24 cellular contexts compared by ENCODE assay signal in the genomic region with DNA sequence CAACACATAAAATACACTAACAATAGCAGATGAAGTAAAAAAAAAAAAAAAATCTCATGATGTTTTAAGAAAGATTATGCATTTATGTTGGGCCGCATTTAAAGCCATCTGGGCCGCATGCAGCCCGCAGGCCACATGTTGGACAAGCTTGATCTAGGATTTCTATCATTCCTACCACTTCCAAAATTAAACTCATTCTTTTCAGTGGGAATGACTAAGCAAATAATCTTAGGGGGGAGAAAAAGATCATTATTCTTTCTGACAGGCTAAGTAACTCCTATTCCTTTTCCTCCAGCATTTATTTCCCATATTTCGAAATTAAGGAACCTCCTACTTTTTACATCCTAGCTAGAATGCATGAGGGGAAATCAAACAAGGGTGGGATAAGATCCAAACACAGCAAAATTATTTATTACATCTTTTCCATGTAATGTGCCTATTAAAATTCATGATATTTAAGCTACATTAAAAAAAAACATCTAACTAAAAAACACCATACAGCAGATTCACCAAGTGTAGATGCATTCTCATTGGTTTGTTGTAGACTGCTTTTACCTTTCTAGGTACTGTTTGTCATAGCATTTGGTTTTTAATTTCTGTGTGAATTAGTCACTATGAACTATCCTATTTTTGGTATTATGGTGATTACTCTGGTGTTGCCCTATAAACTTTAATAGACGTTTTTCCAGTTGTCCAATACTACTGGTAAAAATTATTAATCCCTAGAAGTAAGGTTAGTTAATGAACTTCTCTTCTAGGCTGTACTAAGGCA.
DNase-seq lines count a peak whose midpoint lies in the region; ATAC-seq and TF ChIP-seq lines count a peak whose summit lies in the region.
"Had no signal": no experiment of that assay in that cellular context is flagged by ENCODE, and none has a peak within 500 bp of the region (broad histone marks: within the 10 kb centered on the region; RNA-seq: fewer than 3 reads in every experiment).

No MANE protein-coding gene starts in this region.

- H3K27ac ChIP-seq in heart right ventricle: no peak overlapping the region
- H3K27ac ChIP-seq in upper lobe of left lung: no peak overlapping the region
- H3K27ac ChIP-seq: body of pancreas, transverse colon had no signal

- no peak overlapping the region for H3K4me3 ChIP-seq in heart right ventricle
- no peak overlapping the region for H3K4me3 ChIP-seq in fibroblast of the aortic adventitia (ENCODE audit: low read depth, low read length)
- H3K4me3 ChIP-seq in upper lobe of left lung: no peak overlapping the region
- H3K4me3 ChIP-seq: body of pancreas, mucosa of descending colon, transverse colon had no signal

- ATAC-seq in left cardiac atrium: peak; percentile 2 to 57
- no peak for ATAC-seq in heart right ventricle
- no peak for ATAC-seq in upper lobe of left lung (ENCODE audit: low FRiP score in 2 of 2)
- no peak for ATAC-seq in activated T-helper 17 cell treated with anti-CD3 and anti-CD28 coated beads, Interleukin-2, amount 50 U/mL, for 72 hours (replicated peaks)
- no peak for ATAC-seq in sciatic nerve
- ATAC-seq: activated CD4-positive, CD25-positive, alpha-beta regulatory T cell treated with anti-CD3 and anti-CD28 coated beads, Interleukin-2, amount 50 U/mL, for 24 hours; activated T-cell treated with anti-CD3 and anti-CD28 coated beads, Interleukin-2, amount 50 U/mL, for 72 hours; body of pancreas; effector memory CD8-positive, alpha-beta T cell; mucosa of descending colon; stimulated activated naive CD8-positive, alpha-beta T cell treated with anti-CD3 and anti-CD28 coated beads, Interleukin-15, amount 100 ng/mL, for 72 hours had no signal

- 91 to 94% methylated on average over 5 of the region's 5 CpGs for WGBS in heart right ventricle, 2 donors
- WGBS in upper lobe of left lung, 2 donors: 92 to 96% methylated on average over 5 of the region's 5 CpGs

- no peak for TF ChIP-seq EP300 in upper lobe of left lung (IDR thresholded peaks at IDR 0.05)

- intact Hi-C loops in left cardiac atrium (cut with DNase I) (loop anchor here in 1 of 2 donors (10.0 kb wide), 1 partner anchor 450 kb away; no protein-coding TSS in a partner anchor), heart right ventricle (cut with DNase I) (loop anchor here in 2 of 10 donors (5.0 kb wide), 2 partner anchors 77 to 597 kb away; partner anchors contain the start of gene RASSF8 (in 1 of the 2)), sciatic nerve (cut with DNase I) (no loop called here)

- TF ChIP-seq CTCF in heart right ventricle (IDR thresholded peaks at IDR 0.05): no peak
- no peak for TF ChIP-seq CTCF in fibroblast of the aortic adventitia (IDR thresholded peaks at IDR 0.05; ENCODE audit: insufficient read depth, low read length)
- TF ChIP-seq CTCF in upper lobe of left lung (IDR thresholded peaks at IDR 0.05): no peak

- no peaks in the 10 kb centered on the region for H3K27me3 Mint-ChIP-seq in activated T-helper 17 cell treated with anti-CD3 and anti-CD28 coated beads, Interleukin-2, amount 50 U/mL, for 72 hours
- H3K27me3 Mint-ChIP-seq: activated naive CD4-positive, alpha-beta T cell treated with anti-CD3 and anti-CD28 coated beads, Interleukin-2, amount 50 U/mL, for 24 hours; CD4-positive, alpha-beta T cell; stimulated activated naive CD8-positive, alpha-beta T cell treated with anti-CD3 and anti-CD28 coated beads, Interleukin-15, amount 100 ng/mL, for 72 hours had no signal

- no peaks in the 10 kb centered on the region for H3K36me3 Mint-ChIP-seq in activated T-helper 17 cell treated with anti-CD3 and anti-CD28 coated beads, Interleukin-2, amount 50 U/mL, for 72 hours (ENCODE audit: low read depth)
- H3K36me3 Mint-ChIP-seq: activated naive CD4-positive, alpha-beta T cell treated with anti-CD3 and anti-CD28 coated beads, Interleukin-2, amount 50 U/mL, for 24 hours; immature natural killer cell had no signal

- no peaks in the 10 kb centered on the region for H3K4me1 Mint-ChIP-seq in activated T-helper 17 cell treated with anti-CD3 and anti-CD28 coated beads, Interleukin-2, amount 50 U/mL, for 72 hours
- H3K4me1 Mint-ChIP-seq: activated naive CD4-positive, alpha-beta T cell treated with anti-CD3 and anti-CD28 coated beads, Interleukin-2, amount 50 U/mL, for 24 hours; immature natural killer cell; stimulated activated naive CD8-positive, alpha-beta T cell treated with anti-CD3 and anti-CD28 coated beads, Interleukin-15, amount 100 ng/mL, for 72 hours had no signal

- no peak overlapping the region for H3K4me3 Mint-ChIP-seq in activated T-helper 17 cell treated with anti-CD3 and anti-CD28 coated beads, Interleukin-2, amount 50 U/mL, for 72 hours
- H3K4me3 Mint-ChIP-seq: activated naive CD4-positive, alpha-beta T cell treated with anti-CD3 and anti-CD28 coated beads, Interleukin-2, amount 50 U/mL, for 24 hours; activated T-cell treated with anti-CD3 and anti-CD28 coated beads, Interleukin-2, amount 50 U/mL, for 72 hours; CD4-positive, alpha-beta T cell; effector memory CD8-positive, alpha-beta T cell; immature natural killer cell; stimulated activated naive CD8-positive, alpha-beta T cell treated with anti-CD3 and anti-CD28 coated beads, Interleukin-15, amount 100 ng/mL, for 72 hours had no signal

- TF ChIP-seq POLR2A in upper lobe of left lung (IDR thresholded peaks at IDR 0.05): no peak

- H3K4me1 ChIP-seq in heart right ventricle (peaks cover 0 to 45% (median 18%) of the 10 kb centered on the region in 9 donors), upper lobe of left lung (peaks cover 3 to 27% (median 7%) of the 10 kb centered on the region in 4 donors)

- H3K27ac Mint-ChIP-seq in activated T-helper 17 cell treated with anti-CD3 and anti-CD28 coated beads, Interleukin-2, amount 50 U/mL, for 72 hours: no peak overlapping the region
- H3K27ac Mint-ChIP-seq: activated naive CD4-positive, alpha-beta T cell treated with anti-CD3 and anti-CD28 coated beads, Interleukin-2, amount 50 U/mL, for 24 hours; activated T-cell treated with anti-CD3 and anti-CD28 coated beads, Interleukin-2, amount 50 U/mL, for 72 hours; CD4-positive, alpha-beta T cell; effector memory CD8-positive, alpha-beta T cell; immature natural killer cell; stimulated activated naive CD8-positive, alpha-beta T cell treated with anti-CD3 and anti-CD28 coated beads, Interleukin-15, amount 100 ng/mL, for 72 hours had no signal

- H3K27me3 ChIP-seq in heart right ventricle: no peaks in the 10 kb centered on the region
- no peaks in the 10 kb centered on the region for H3K27me3 ChIP-seq in upper lobe of left lung
- H3K27me3 ChIP-seq: body of pancreas, transverse colon had no signal

- DNase-seq in left cardiac atrium: no peak
- no peak for DNase-seq in heart right ventricle
- peak; percentile 85 for DNase-seq in RPMI7951 (ENCODE audit: low read depth)
- peak; percentile 97 for DNase-seq in fibroblast of the aortic adventitia (ENCODE audit: low read depth)
- no peak for DNase-seq in NCI-H2029 treated with DMSO at 0.1 percent for 48 hours (lab: John Stamatoyannopoulos, UW)
- no peak for DNase-seq in upper lobe of left lung
- DNase-seq in sciatic nerve (ENCODE audit: low spot score): no peak
- DNase-seq: activated T-cell treated with anti-CD3 and anti-CD28 coated beads, Interleukin-2, amount 50 U/mL, for 72 hours; body of pancreas; CD4-positive, alpha-beta T cell; DMS153; effector memory CD8-positive, alpha-beta T cell; immature natural killer cell; mucosa of descending colon; NCI-H1105 treated with DMSO at 0.1 percent for 48 hours; NCI-H2107; NCI-H524; RPMI8226; stimulated activated CD4-positive, alpha-beta T cell treated with anti-CD3 and anti-CD28 coated beads, Interleukin-4, amount 100 ng/mL, for 1 hour; stimulated activated naive CD8-positive, alpha-beta T cell treated with anti-CD3 and anti-CD28 coated beads, Interleukin-15, amount 100 ng/mL, for 72 hours; transverse colon had no signal

- H3K9me3 Mint-ChIP-seq in activated T-helper 17 cell treated with anti-CD3 and anti-CD28 coated beads, Interleukin-2, amount 50 U/mL, for 72 hours: no peaks in the 10 kb centered on the region
- H3K9me3 Mint-ChIP-seq: activated naive CD4-positive, alpha-beta T cell treated with anti-CD3 and anti-CD28 coated beads, Interleukin-2, amount 50 U/mL, for 24 hours; activated T-cell treated with anti-CD3 and anti-CD28 coated beads, Interleukin-2, amount 50 U/mL, for 72 hours; CD4-positive, alpha-beta T cell; effector memory CD8-positive, alpha-beta T cell; immature natural killer cell; stimulated activated naive CD8-positive, alpha-beta T cell treated with anti-CD3 and anti-CD28 coated beads, Interleukin-15, amount 100 ng/mL, for 72 hours had no signal

- H3K36me3 ChIP-seq in heart right ventricle (no peaks in the 10 kb centered on the region), upper lobe of left lung (no peaks in the 10 kb centered on the region)
- H3K36me3 ChIP-seq: transverse colon had no signal

- no peaks in the 10 kb centered on the region for H3K9me3 ChIP-seq in heart right ventricle
- H3K9me3 ChIP-seq in upper lobe of left lung: no peaks in the 10 kb centered on the region
- H3K9me3 ChIP-seq: body of pancreas, mucosa of descending colon, transverse colon had no signal

Comparison
In these comparisons a context has a peak if more than half of its experiments do, and no peak if none do; other contexts are left out.
1. ATAC-seq: peak in left cardiac atrium (2 of 2); none in heart right ventricle (0 of 8), upper lobe of left lung (0 of 2), activated T-helper 17 cell treated with anti-CD3 and anti-CD28 coated beads, Interleukin-2, amount 50 U/mL, for 72 hours (single experiment) and sciatic nerve (single experiment).
2. DNase-seq: peak in RPMI7951 (single experiment) and fibroblast of the aortic adventitia (single experiment); none in left cardiac atrium (single experiment), heart right ventricle (0 of 2), NCI-H2029 treated with DMSO at 0.1 percent for 48 hours (single experiment), upper lobe of left lung (0 of 2) and sciatic nerve (single experiment).